8 cellular contexts compared by ENCODE assay signal in genomic region chr12:109098142-109098652, GRCh38. TPM values are rescaled to one million over a fixed set of nuclear protein-coding genes. Genes with fewer than 3 reads are reported as not detected.
DNase-seq lines count a peak whose midpoint lies in the region; ATAC-seq, FAIRE-seq and TF ChIP-seq lines count a peak whose summit lies in the region.

No MANE protein-coding gene starts in this region.

- peak overlapping the region; percentile 73 to 92 (median 89) for H3K27ac Mint-ChIP-seq in CD4-positive, alpha-beta memory T cell
- peak overlapping the region; percentile 65 for H3K27ac Mint-ChIP-seq in activated T-helper 2 cell treated with anti-CD3 and anti-CD28 coated beads, Interferon-gamma antibody, Interleukin-2, Interleukin-4, amounts not matched to agents 10 μg/mL and 5 μg/mL and 100 μg/mL, durations not matched to agents 14 hours and 24 hours and 36 hours

- POLR2A ChIA-PET in CD4-positive, alpha-beta memory T cell (lab: Charles Lee; ENCODE audit: partially characterized antibody) = interaction anchor here (0.7 to 3.9 kb wide), 7 partner anchors 10 to 1352 kb away, joined by 3 to 11 read pairs (median 6); partner anchors contain the start of genes ARPC3, ISCU, SART3 and USP30

- H3K36me3 Mint-ChIP-seq in CD4-positive, alpha-beta memory T cell = peaks cover 14 to 26% of the 10 kb centered on the region in 2 donors
- H3K36me3 Mint-ChIP-seq in activated T-helper 2 cell treated with anti-CD3 and anti-CD28 coated beads, Interferon-gamma antibody, Interleukin-2, Interleukin-4, amounts not matched to agents 10 μg/mL and 5 μg/mL and 100 μg/mL, durations not matched to agents 14 hours and 24 hours and 36 hours (ENCODE audit: low read depth) = peaks cover 41% of the 10 kb centered on the region

- no peaks in the 10 kb centered on the region for H3K9me3 Mint-ChIP-seq in CD4-positive, alpha-beta memory T cell
- no peaks in the 10 kb centered on the region for H3K9me3 Mint-ChIP-seq in activated T-helper 2 cell treated with anti-CD3 and anti-CD28 coated beads, Interferon-gamma antibody, Interleukin-2, Interleukin-4, amounts not matched to agents 10 μg/mL and 5 μg/mL and 100 μg/mL, durations not matched to agents 14 hours and 24 hours and 36 hours

- no peak for DNase-seq in CD4-positive, alpha-beta memory T cell
- DNase-seq in activated T-helper 2 cell treated with anti-CD3 and anti-CD28 coated beads, Interferon-gamma antibody, Interleukin-2, Interleukin-4, amounts not matched to agents 10 μg/mL and 5 μg/mL and 100 μg/mL, durations not matched to agents 14 hours and 24 hours and 36 hours (ENCODE audit: low spot score) = no peak
- DNase-seq in heart left ventricle (peak in 4 of 5 donors; percentile 78 to 88 (median 83)), prostate gland (ENCODE audit: low spot score) (no peak), frontal cortex (ENCODE audit: low spot score in 2 of 2) (no peak), putamen (ENCODE audit: low spot score) (no peak)

- TF ChIP-seq POLR2A in heart left ventricle (IDR thresholded peaks at IDR 0.05) (peak in 1 of 2 donors; percentile 53), prostate gland (IDR thresholded peaks at IDR 0.05) (peak; percentile 67)

- intact Hi-C loops in CD4-positive, alpha-beta memory T cell (cut with micrococcal nuclease) = loop anchor here (1.0 to 10.0 kb wide), 3 partner anchors 13 to 583 kb away; partner anchors contain the start of genes FICD and SELPLG
- intact Hi-C loops in activated T-helper 2 cell treated with anti-CD3 and anti-CD28 coated beads, Interferon-gamma antibody, Interleukin-2, Interleukin-4, amounts not matched to agents 10 μg/mL and 5 μg/mL and 100 μg/mL, durations not matched to agents 14 hours and 24 hours and 36 hours (cut with micrococcal nuclease) = loop anchor here (1.0 to 10.0 kb wide), 5 partner anchors 45 to 477 kb away; partner anchors contain the start of genes MMAB, MVK and SSH1
- intact Hi-C loops in heart left ventricle (cut with DNase I) (loop anchor here (5.0 to 10.0 kb wide), 8 partner anchors 143 to 536 kb away; partner anchors contain the start of genes ISCU (in 5 of the 10), SART3 (in 5 of the 10), DAO (in 2 of the 10) and SSH1 (in 1 of the 10)), prostate gland (cut with DNase I) (loop anchor here (10.0 kb wide), 2 partner anchors 293 to 453 kb away; no protein-coding TSS in a partner anchor)

- TF ChIP-seq CTCF in heart left ventricle (IDR thresholded peaks at IDR 0.05) (peak in 1 of 12 donors; percentile 14), prostate gland (IDR thresholded peaks at IDR 0.05) (peak in 1 of 4 experiments; percentile 6)

- peaks cover 10% of the 10 kb centered on the region for H3K36me3 ChIP-seq in CD4-positive, alpha-beta memory T cell (ENCODE audit: insufficient read depth, low read length)
- H3K36me3 ChIP-seq in heart left ventricle (peaks cover 0 to 34% (median 17%) of the 10 kb centered on the region in 9 donors), prostate gland (no peaks in the 10 kb centered on the region)

- peak overlapping the region; percentile 84 to 93 (median 88) for H3K4me3 Mint-ChIP-seq in CD4-positive, alpha-beta memory T cell
- peak overlapping the region; percentile 89 for H3K4me3 Mint-ChIP-seq in activated T-helper 2 cell treated with anti-CD3 and anti-CD28 coated beads, Interferon-gamma antibody, Interleukin-2, Interleukin-4, amounts not matched to agents 10 μg/mL and 5 μg/mL and 100 μg/mL, durations not matched to agents 14 hours and 24 hours and 36 hours (ENCODE audit: low read depth)

- WGBS in heart left ventricle, 4 donors = 0 to 1% (median 0%) methylated on average over 5 to 38 of the region's 38 CpGs
- under 1% methylated on average over 34 of the region's 38 CpGs for WGBS in prostate gland

- H3K4me1 Mint-ChIP-seq in CD4-positive, alpha-beta memory T cell = peaks cover 25 to 59% (median 38%) of the 10 kb centered on the region in 4 donors
- H3K4me1 Mint-ChIP-seq in activated T-helper 2 cell treated with anti-CD3 and anti-CD28 coated beads, Interferon-gamma antibody, Interleukin-2, Interleukin-4, amounts not matched to agents 10 μg/mL and 5 μg/mL and 100 μg/mL, durations not matched to agents 14 hours and 24 hours and 36 hours (ENCODE audit: low read depth) = peaks cover 29% of the 10 kb centered on the region

- peak overlapping the region; percentile 64 for H3K27ac ChIP-seq in CD4-positive, alpha-beta memory T cell (ENCODE audit: low read depth, low read length)
- peak overlapping the region; percentile 76 to 96 (median 83) for H3K27ac ChIP-seq in heart left ventricle
- H3K27ac ChIP-seq in prostate gland = peak overlapping the region; percentile 87 to 92

- CTCF ChIA-PET in CD4-positive, alpha-beta memory T cell (lab: Charles Lee; ENCODE audit: partially characterized antibody) = interaction anchor here (1.2 to 3.5 kb wide), 4 partner anchors 9 to 45 kb away, joined by 3 to 33 read pairs (median 4); partner anchors contain the start of gene USP30

- no peak for FAIRE-seq in frontal cortex (lab: Jason Lieb, UNC)

- peak overlapping the region; percentile 81 to 87 for H3K4me3 ChIP-seq in CD4-positive, alpha-beta memory T cell (ENCODE audit: low read length in 2 of 2)
- H3K4me3 ChIP-seq in heart left ventricle (peak overlapping the region; percentile 56 to 91 (median 72)), prostate gland (peak overlapping the region; percentile 54 to 79)

- no peaks in the 10 kb centered on the region for H3K27me3 Mint-ChIP-seq in CD4-positive, alpha-beta memory T cell
- H3K27me3 Mint-ChIP-seq in activated T-helper 2 cell treated with anti-CD3 and anti-CD28 coated beads, Interferon-gamma antibody, Interleukin-2, Interleukin-4, amounts not matched to agents 10 μg/mL and 5 μg/mL and 100 μg/mL, durations not matched to agents 14 hours and 24 hours and 36 hours (ENCODE audit: low read depth) = no peaks in the 10 kb centered on the region

- peaks cover 35% of the 10 kb centered on the region for H3K4me1 ChIP-seq in CD4-positive, alpha-beta memory T cell (ENCODE audit: insufficient read depth, low read length)
- H3K4me1 ChIP-seq in heart left ventricle (peaks cover 0 to 32% (median 21%) of the 10 kb centered on the region in 12 donors), prostate gland (replicated peaks) (no peaks in the 10 kb centered on the region)

- no peaks in the 10 kb centered on the region for H3K9me3 ChIP-seq in CD4-positive, alpha-beta memory T cell (ENCODE audit: control insufficient read depth in 1 of 2, low read length in 2 of 2)
- H3K9me3 ChIP-seq in heart left ventricle (no peaks in the 10 kb centered on the region), prostate gland (no peaks in the 10 kb centered on the region)

- ATAC-seq in GM19455 (IDR thresholded peaks at IDR 0.05; ENCODE audit: unreplicated experiment) (peak; percentile 30), HG03460 (IDR thresholded peaks at IDR 0.05; ENCODE audit: unreplicated experiment) (peak; percentile 29), heart left ventricle (peak; percentile 39 to 69 (median 58))

- no peaks in the 10 kb centered on the region for H3K27me3 ChIP-seq in CD4-positive, alpha-beta memory T cell (ENCODE audit: insufficient read depth, low read length)
- H3K27me3 ChIP-seq in heart left ventricle = no peaks in the 10 kb centered on the region
- no peaks in the 10 kb centered on the region for H3K27me3 ChIP-seq in prostate gland (replicated peaks; ENCODE audit: insufficient read depth)

RNA-seq across cellular contexts. Expression of gene UNG, which starts 0.8 kb away (rescaled TPM):
- total RNA-seq in CD4-positive, alpha-beta memory T cell = 10 to 100 TPM; 18.5 to 19.5 TPM
- polyA plus RNA-seq in CD4-positive, alpha-beta memory T cell = 10 to 100 TPM; 43.1 to 47.1 TPM
- total RNA-seq in activated T-helper 2 cell treated with anti-CD3 and anti-CD28 coated beads, Interferon-gamma antibody, Interleukin-2, Interleukin-4, amounts not matched to agents 10 μg/mL and 5 μg/mL and 100 μg/mL, durations not matched to agents 14 hours and 24 hours and 36 hours = 82.5 and 86.2 TPM in 2 replicates
- total RNA-seq in heart left ventricle (10 to 100 TPM; 20.9 to 37.8 (median 25.3) TPM), prostate gland (10 to 100 TPM; 39.6 to 59.3 TPM), frontal cortex (28.5 TPM)
- polyA plus RNA-seq in heart left ventricle = 10 to 100 TPM; 14.5 to 27.8 TPM

RNA-seq across cellular contexts. Expression of gene ALKBH2, which starts 4.9 kb away (rescaled TPM):
- 10 to 100 TPM; 12.9 to 14.4 TPM for total RNA-seq in CD4-positive, alpha-beta memory T cell
- 10 to 100 TPM; 15.0 to 16.4 TPM for polyA plus RNA-seq in CD4-positive, alpha-beta memory T cell
- 33.4 and 34.9 TPM in 2 replicates for total RNA-seq in activated T-helper 2 cell treated with anti-CD3 and anti-CD28 coated beads, Interferon-gamma antibody, Interleukin-2, Interleukin-4, amounts not matched to agents 10 μg/mL and 5 μg/mL and 100 μg/mL, durations not matched to agents 14 hours and 24 hours and 36 hours
- 1 to 10 TPM; 5.1 to 9.4 (median 7.1) TPM for total RNA-seq in heart left ventricle
- polyA plus RNA-seq in heart left ventricle = 10 to 100 TPM; 16.8 to 18.0 TPM
- 10 to 100 TPM; 16.6 to 26.2 TPM for total RNA-seq in prostate gland
- 31.4 TPM for total RNA-seq in frontal cortex

RNA-seq across cellular contexts. Expression of gene ACACB, which starts 18.2 kb away (rescaled TPM):
- total RNA-seq in CD4-positive, alpha-beta memory T cell = 10 to 100 TPM; 46.7 to 47.1 TPM
- 1 to 10 TPM in 1 of 2 donors, under 1 TPM in 1; 0.83 to 2.0 TPM for polyA plus RNA-seq in CD4-positive, alpha-beta memory T cell
- total RNA-seq in activated T-helper 2 cell treated with anti-CD3 and anti-CD28 coated beads, Interferon-gamma antibody, Interleukin-2, Interleukin-4, amounts not matched to agents 10 μg/mL and 5 μg/mL and 100 μg/mL, durations not matched to agents 14 hours and 24 hours and 36 hours = 12.1 and 12.9 TPM in 2 replicates
- total RNA-seq in heart left ventricle = 100 to 1,000 TPM in 6 of 9 donors, 10 to 100 TPM in 3; 77.3 to 176 (median 135) TPM
- 100 to 1,000 TPM in 1 of 2 donors, 10 to 100 TPM in 1; 29.9 to 119 TPM for polyA plus RNA-seq in heart left ventricle
- 10 to 100 TPM; 52.5 to 63.3 TPM for total RNA-seq in prostate gland
- total RNA-seq in frontal cortex = 4.9 TPM

RNA-seq across cellular contexts. Expression of gene USP30, which starts 45.8 kb away (rescaled TPM):
- total RNA-seq in CD4-positive, alpha-beta memory T cell = 10 to 100 TPM in 1 of 2 experiments, 1 to 10 TPM in 1; 8.1 to 14.2 TPM
- polyA plus RNA-seq in CD4-positive, alpha-beta memory T cell = 10 to 100 TPM in 1 of 2 donors, 1 to 10 TPM in 1; 6.8 to 13.9 TPM
- total RNA-seq in activated T-helper 2 cell treated with anti-CD3 and anti-CD28 coated beads, Interferon-gamma antibody, Interleukin-2, Interleukin-4, amounts not matched to agents 10 μg/mL and 5 μg/mL and 100 μg/mL, durations not matched to agents 14 hours and 24 hours and 36 hours = 6.8 and 7.3 TPM in 2 replicates
- total RNA-seq in heart left ventricle = 10 to 100 TPM in 8 of 9 donors, 1 to 10 TPM in 1; 9.8 to 29.9 (median 16.7) TPM
- polyA plus RNA-seq in heart left ventricle = 1 to 10 TPM; 7.1 to 7.2 TPM
- 10 to 100 TPM; 18.0 to 30.1 TPM for total RNA-seq in prostate gland
- 22.0 TPM for total RNA-seq in frontal cortex

Comparison
In these comparisons a context has a peak if more than half of its experiments do, and no peak if none do; other contexts are left out.
1. DNase-seq: peak in heart left ventricle (4 of 5); none in CD4-positive, alpha-beta memory T cell (0 of 5), activated T-helper 2 cell treated with anti-CD3 and anti-CD28 coated beads, Interferon-gamma antibody, Interleukin-2, Interleukin-4, amounts not matched to agents 10 μg/mL and 5 μg/mL and 100 μg/mL, durations not matched to agents 14 hours and 24 hours and 36 hours (single experiment), prostate gland (single experiment), frontal cortex (0 of 2) and putamen (single experiment).
2. Peak in every context shown above with its lines, with median percentiles within 50 percentile points of each other: H3K27ac ChIP-seq, H3K4me3 ChIP-seq and ATAC-seq.